Comparison of ENCODE assay signal across 20 cellular contexts in genomic region chr1:72724951-72725863, GRCh38.
DNase-seq lines count a peak whose midpoint lies in the region; ATAC-seq, FAIRE-seq and TF ChIP-seq lines count a peak whose summit lies in the region.
"Had no signal": no experiment of that assay in that cellular context is flagged by ENCODE, and none has a peak within 500 bp of the region (broad histone marks: within the 10 kb centered on the region; RNA-seq: fewer than 3 reads in every experiment).

No MANE protein-coding gene starts in this region.

- no peaks in the 10 kb centered on the region for H3K36me3 Mint-ChIP-seq in activated naive CD8-positive, alpha-beta T cell treated with anti-CD3 and anti-CD28 coated beads, Interleukin-2, amount 50 U/mL, for 24 hours (ENCODE audit: low read depth)
- H3K36me3 Mint-ChIP-seq in activated naive CD8-positive, alpha-beta T cell treated with anti-CD3 and anti-CD28 coated beads for 36 hours: no peaks in the 10 kb centered on the region
- no peaks in the 10 kb centered on the region for H3K36me3 Mint-ChIP-seq in type B pancreatic cell
- no peaks in the 10 kb centered on the region for H3K36me3 Mint-ChIP-seq in activated T-helper 1 cell treated with anti-CD3 and anti-CD28 coated beads, Interleukin-12 subunit alpha, Interleukin-12 subunit beta, Interleukin-2, Interleukin-4 antibody, amounts not matched to agents 30 ng/mL and 10 ng/mL and 1 ng/mL, durations not matched to agents 14 hours and 24 hours and 36 hours (ENCODE audit: low read depth)
- H3K36me3 Mint-ChIP-seq: activated naive CD4-positive, alpha-beta T cell treated with anti-CD3 and anti-CD28 coated beads, Interleukin-2, amount 50 U/mL, for 24 hours had no signal

- no peak for DNase-seq in activated naive CD8-positive, alpha-beta T cell treated with anti-CD3 and anti-CD28 coated beads, Interleukin-2, amount 50 U/mL, for 24 hours
- no peak for DNase-seq in activated naive CD8-positive, alpha-beta T cell treated with anti-CD3 and anti-CD28 coated beads for 36 hours
- DNase-seq in SK-N-DZ (ENCODE audit: low spot score) (peak; percentile 3), kidney (peak; percentile 64), type B pancreatic cell (ENCODE audit: extremely low spot score, unreplicated experiment) (peak; percentile 60), NCI-H1694 (lab: John Stamatoyannopoulos, UW) (no peak)
- no peak for DNase-seq in activated T-helper 1 cell treated with anti-CD3 and anti-CD28 coated beads, Interleukin-12 subunit alpha, Interleukin-12 subunit beta, Interleukin-2, Interleukin-4 antibody, amounts not matched to agents 30 ng/mL and 10 ng/mL and 1 ng/mL, durations not matched to agents 14 hours and 24 hours and 36 hours (ENCODE audit: low spot score)
- DNase-seq: ACHN; activated CD4-positive, alpha-beta T cell treated with anti-CD3 and anti-CD28 coated beads for 4 hours; activated CD8-positive, alpha-beta memory T cell treated with anti-CD3 and anti-CD28 coated beads, Interleukin-2, amount 50 U/mL, for 48 hours; EL; Karpas-422; NCI-H1105; T-helper 9 cell; uterus had no signal

- no peak overlapping the region for H3K9ac ChIP-seq in kidney (ENCODE audit: low read length in 2 of 2)

- H3K27ac Mint-ChIP-seq in activated naive CD8-positive, alpha-beta T cell treated with anti-CD3 and anti-CD28 coated beads, Interleukin-2, amount 50 U/mL, for 24 hours: no peak overlapping the region
- H3K27ac Mint-ChIP-seq in activated naive CD8-positive, alpha-beta T cell treated with anti-CD3 and anti-CD28 coated beads for 36 hours: no peak overlapping the region
- no peak overlapping the region for H3K27ac Mint-ChIP-seq in type B pancreatic cell
- no peak overlapping the region for H3K27ac Mint-ChIP-seq in activated T-helper 1 cell treated with anti-CD3 and anti-CD28 coated beads, Interleukin-12 subunit alpha, Interleukin-12 subunit beta, Interleukin-2, Interleukin-4 antibody, amounts not matched to agents 30 ng/mL and 10 ng/mL and 1 ng/mL, durations not matched to agents 14 hours and 24 hours and 36 hours
- H3K27ac Mint-ChIP-seq: activated naive CD4-positive, alpha-beta T cell treated with anti-CD3 and anti-CD28 coated beads, Interleukin-2, amount 50 U/mL, for 24 hours; stimulated activated naive CD8-positive, alpha-beta T cell treated with anti-CD3 and anti-CD28 coated beads, Interleukin-15, Interleukin-2, amounts not matched to agents 100 ng/mL and 50 ng/mL, for 24 hours had no signal

- H3K27me3 Mint-ChIP-seq in activated naive CD8-positive, alpha-beta T cell treated with anti-CD3 and anti-CD28 coated beads, Interleukin-2, amount 50 U/mL, for 24 hours: no peaks in the 10 kb centered on the region
- no peaks in the 10 kb centered on the region for H3K27me3 Mint-ChIP-seq in activated naive CD8-positive, alpha-beta T cell treated with anti-CD3 and anti-CD28 coated beads for 36 hours
- no peaks in the 10 kb centered on the region for H3K27me3 Mint-ChIP-seq in type B pancreatic cell
- no peaks in the 10 kb centered on the region for H3K27me3 Mint-ChIP-seq in activated T-helper 1 cell treated with anti-CD3 and anti-CD28 coated beads, Interleukin-12 subunit alpha, Interleukin-12 subunit beta, Interleukin-2, Interleukin-4 antibody, amounts not matched to agents 30 ng/mL and 10 ng/mL and 1 ng/mL, durations not matched to agents 14 hours and 24 hours and 36 hours (ENCODE audit: insufficient read depth)
- H3K27me3 Mint-ChIP-seq: activated naive CD4-positive, alpha-beta T cell treated with anti-CD3 and anti-CD28 coated beads, Interleukin-2, amount 50 U/mL, for 24 hours; stimulated activated naive CD8-positive, alpha-beta T cell treated with anti-CD3 and anti-CD28 coated beads, Interleukin-15, Interleukin-2, amounts not matched to agents 100 ng/mL and 50 ng/mL, for 24 hours had no signal

- peaks cover 11% of the 10 kb centered on the region for H3K9me3 Mint-ChIP-seq in activated naive CD8-positive, alpha-beta T cell treated with anti-CD3 and anti-CD28 coated beads, Interleukin-2, amount 50 U/mL, for 24 hours
- peaks cover under 1% of the 10 kb centered on the region for H3K9me3 Mint-ChIP-seq in activated naive CD8-positive, alpha-beta T cell treated with anti-CD3 and anti-CD28 coated beads for 36 hours
- no peaks in the 10 kb centered on the region for H3K9me3 Mint-ChIP-seq in type B pancreatic cell
- H3K9me3 Mint-ChIP-seq in activated T-helper 1 cell treated with anti-CD3 and anti-CD28 coated beads, Interleukin-12 subunit alpha, Interleukin-12 subunit beta, Interleukin-2, Interleukin-4 antibody, amounts not matched to agents 30 ng/mL and 10 ng/mL and 1 ng/mL, durations not matched to agents 14 hours and 24 hours and 36 hours: peaks cover 5% of the 10 kb centered on the region
- H3K9me3 Mint-ChIP-seq: stimulated activated naive CD8-positive, alpha-beta T cell treated with anti-CD3 and anti-CD28 coated beads, Interleukin-15, Interleukin-2, amounts not matched to agents 100 ng/mL and 50 ng/mL, for 24 hours had no signal

- H3K9me3 ChIP-seq in kidney (ENCODE audit: control insufficient read depth in 1 of 2, low read length in 2 of 2): no peaks in the 10 kb centered on the region
- H3K9me3 ChIP-seq: prostate gland, uterus had no signal

- FAIRE-seq in kidney (lab: Jason Lieb, UNC): no peak
- FAIRE-seq: GM12878 had no signal

- peak; percentile 24 for ATAC-seq in activated naive CD8-positive, alpha-beta T cell treated with anti-CD3 and anti-CD28 coated beads, Interleukin-2, amount 50 U/mL, for 24 hours
- no peak for ATAC-seq in GM21528 (IDR thresholded peaks at IDR 0.05; ENCODE audit: low FRiP score, unreplicated experiment)
- ATAC-seq: GM12878 had no signal

- H3K4me1 ChIP-seq in kidney (ENCODE audit: control insufficient read depth in 1 of 2, insufficient read depth in 1 of 2, low read depth in 1 of 2, low read length in 2 of 2): no peaks in the 10 kb centered on the region
- H3K4me1 ChIP-seq: prostate gland, uterus had no signal

- no peak overlapping the region for H3K27ac ChIP-seq in kidney (ENCODE audit: low read depth in 2 of 2, low read length in 2 of 2)
- H3K27ac ChIP-seq: prostate gland, uterus had no signal

- no peaks in the 10 kb centered on the region for H3K4me1 Mint-ChIP-seq in activated naive CD8-positive, alpha-beta T cell treated with anti-CD3 and anti-CD28 coated beads, Interleukin-2, amount 50 U/mL, for 24 hours
- no peaks in the 10 kb centered on the region for H3K4me1 Mint-ChIP-seq in activated naive CD8-positive, alpha-beta T cell treated with anti-CD3 and anti-CD28 coated beads for 36 hours
- H3K4me1 Mint-ChIP-seq in type B pancreatic cell (ENCODE audit: unreplicated experiment): no peaks in the 10 kb centered on the region
- H3K4me1 Mint-ChIP-seq in activated T-helper 1 cell treated with anti-CD3 and anti-CD28 coated beads, Interleukin-12 subunit alpha, Interleukin-12 subunit beta, Interleukin-2, Interleukin-4 antibody, amounts not matched to agents 30 ng/mL and 10 ng/mL and 1 ng/mL, durations not matched to agents 14 hours and 24 hours and 36 hours (ENCODE audit: low read depth): no peaks in the 10 kb centered on the region
- H3K4me1 Mint-ChIP-seq: activated naive CD4-positive, alpha-beta T cell treated with anti-CD3 and anti-CD28 coated beads, Interleukin-2, amount 50 U/mL, for 24 hours had no signal

- no peak overlapping the region for H3K4me3 Mint-ChIP-seq in activated naive CD8-positive, alpha-beta T cell treated with anti-CD3 and anti-CD28 coated beads, Interleukin-2, amount 50 U/mL, for 24 hours
- H3K4me3 Mint-ChIP-seq in activated naive CD8-positive, alpha-beta T cell treated with anti-CD3 and anti-CD28 coated beads for 36 hours: no peak overlapping the region
- H3K4me3 Mint-ChIP-seq in type B pancreatic cell: no peak overlapping the region
- H3K4me3 Mint-ChIP-seq in activated T-helper 1 cell treated with anti-CD3 and anti-CD28 coated beads, Interleukin-12 subunit alpha, Interleukin-12 subunit beta, Interleukin-2, Interleukin-4 antibody, amounts not matched to agents 30 ng/mL and 10 ng/mL and 1 ng/mL, durations not matched to agents 14 hours and 24 hours and 36 hours: no peak overlapping the region
- H3K4me3 Mint-ChIP-seq: activated naive CD4-positive, alpha-beta T cell treated with anti-CD3 and anti-CD28 coated beads, Interleukin-2, amount 50 U/mL, for 24 hours; stimulated activated naive CD8-positive, alpha-beta T cell treated with anti-CD3 and anti-CD28 coated beads, Interleukin-15, Interleukin-2, amounts not matched to agents 100 ng/mL and 50 ng/mL, for 24 hours had no signal

- no peak overlapping the region for H3K4me3 ChIP-seq in kidney (ENCODE audit: low read length in 2 of 2)
- H3K4me3 ChIP-seq: GM12878, prostate gland, uterus had no signal

- H3K36me3 ChIP-seq in kidney (ENCODE audit: control insufficient read depth in 1 of 2, insufficient read depth in 2 of 2, low read length in 2 of 2): no peaks in the 10 kb centered on the region
- H3K36me3 ChIP-seq: prostate gland, uterus had no signal

- intact Hi-C loops in kidney (cut with DNase I): no loop called here
- intact Hi-C loops in activated T-helper 1 cell treated with anti-CD3 and anti-CD28 coated beads, Interleukin-12 subunit alpha, Interleukin-12 subunit beta, Interleukin-2, Interleukin-4 antibody, amounts not matched to agents 30 ng/mL and 10 ng/mL and 1 ng/mL, durations not matched to agents 14 hours and 24 hours and 36 hours (cut with micrococcal nuclease): no loop called here

- TF ChIP-seq CTCF in kidney (IDR thresholded peaks at IDR 0.05; ENCODE audit: borderline replicate concordance, extremely low read depth, insufficient read depth): no peak
- TF ChIP-seq CTCF in type B pancreatic cell (conservative IDR thresholded peaks at IDR 0.05): peak; percentile 56

Comparison
In these comparisons a context has a peak if more than half of its experiments do, and no peak if none do; other contexts are left out.
1. DNase-seq: peak in SK-N-DZ (single experiment), kidney (single experiment) and type B pancreatic cell (single experiment); none in activated naive CD8-positive, alpha-beta T cell treated with anti-CD3 and anti-CD28 coated beads, Interleukin-2, amount 50 U/mL, for 24 hours (single experiment), activated naive CD8-positive, alpha-beta T cell treated with anti-CD3 and anti-CD28 coated beads for 36 hours (single experiment), activated T-helper 1 cell treated with anti-CD3 and anti-CD28 coated beads, Interleukin-12 subunit alpha, Interleukin-12 subunit beta, Interleukin-2, Interleukin-4 antibody, amounts not matched to agents 30 ng/mL and 10 ng/mL and 1 ng/mL, durations not matched to agents 14 hours and 24 hours and 36 hours (single experiment) and NCI-H1694 (single experiment).